Comparison of ENCODE assay signal across 8 cellular contexts in genomic region chr7:140062118-140062527, GRCh38. TPM values are rescaled to one million over a fixed set of nuclear protein-coding genes. Genes with fewer than 3 reads are reported as not detected.
DNase-seq lines count a peak whose midpoint lies in the region; ATAC-seq and TF ChIP-seq lines count a peak whose summit lies in the region.

No MANE protein-coding gene starts in this region.

- CTCF ChIA-PET in Panc1 (lab: Charles Lee): no interaction called here

- POLR2A ChIA-PET in Panc1 (lab: Charles Lee): interaction anchor here (0.7 kb wide), 1 partner anchor 22 kb away, joined by 5 read pairs; no protein-coding TSS in a partner anchor

- intact Hi-C loops in Panc1 (cut with micrococcal nuclease; ENCODE audit: unreplicated experiment): no loop called here

- H3K27me3 Mint-ChIP-seq in activated naive CD8-positive, alpha-beta T cell treated with anti-CD3 and anti-CD28 coated beads, Interleukin-2, amount 50 U/mL, for 24 hours: no peaks in the 10 kb centered on the region

- peak overlapping the region; percentile 64 to 83 for H3K4me3 ChIP-seq in Panc1 (ENCODE audit: low read depth in 2 of 2, low read length in 2 of 2)
- H3K4me3 ChIP-seq in iPS-20b (ENCODE audit: low read length): peak overlapping the region; percentile 74

- H3K27me3 ChIP-seq in Panc1 (ENCODE audit: control insufficient read depth, insufficient read depth, low read length) (no peaks in the 10 kb centered on the region), iPS-20b (ENCODE audit: insufficient read depth, low read length) (peaks cover 46% of the 10 kb centered on the region)

- DNase-seq in Panc1 (ENCODE audit: low read depth, low spot score) (no peak), SW480 (ENCODE audit: low spot score) (no peak), HPDE6-E6E7 (ENCODE audit: extremely low spot score) (no peak)
- peak; percentile 44 for DNase-seq in activated naive CD8-positive, alpha-beta T cell treated with anti-CD3 and anti-CD28 coated beads, Interleukin-2, amount 50 U/mL, for 24 hours
- peak; percentile 46 for DNase-seq in stimulated activated CD4-positive, alpha-beta T cell treated with anti-CD3 and anti-CD28 coated beads, Interleukin-4, amount 100 ng/mL, for 24 hours

- H3K36me3 Mint-ChIP-seq in activated naive CD8-positive, alpha-beta T cell treated with anti-CD3 and anti-CD28 coated beads, Interleukin-2, amount 50 U/mL, for 24 hours (ENCODE audit: low read depth): peaks cover 22% of the 10 kb centered on the region

- H3K27ac ChIP-seq in Panc1 (ENCODE audit: low read length): peak overlapping the region; percentile 88
- no peak overlapping the region for H3K27ac ChIP-seq in iPS-20b (ENCODE audit: low read length)

- peaks cover 40% of the 10 kb centered on the region for H3K4me1 Mint-ChIP-seq in activated naive CD8-positive, alpha-beta T cell treated with anti-CD3 and anti-CD28 coated beads, Interleukin-2, amount 50 U/mL, for 24 hours

- H3K4me3 Mint-ChIP-seq in activated naive CD8-positive, alpha-beta T cell treated with anti-CD3 and anti-CD28 coated beads, Interleukin-2, amount 50 U/mL, for 24 hours: peak overlapping the region; percentile 82

- BruUV-seq in Panc1 (replicated peaks; lab: Mats Ljungman, UMichigan): no TSS peak

- H3K9me3 ChIP-seq in Panc1 (ENCODE audit: control insufficient read depth, insufficient read depth, low read depth, low read length) (peaks cover 13% of the 10 kb centered on the region), iPS-20b (ENCODE audit: insufficient read depth, low read depth, low read length) (no peaks in the 10 kb centered on the region)

- H3K27ac Mint-ChIP-seq in activated naive CD8-positive, alpha-beta T cell treated with anti-CD3 and anti-CD28 coated beads, Interleukin-2, amount 50 U/mL, for 24 hours: peak overlapping the region; percentile 84

- peak overlapping the region; percentile 53; the same call in 1 of the 2 replicates for H3K9ac ChIP-seq in iPS-20b (ENCODE audit: low read depth, low read length)

- peaks cover 16% of the 10 kb centered on the region for H3K9me3 Mint-ChIP-seq in activated naive CD8-positive, alpha-beta T cell treated with anti-CD3 and anti-CD28 coated beads, Interleukin-2, amount 50 U/mL, for 24 hours

- H3K36me3 ChIP-seq in Panc1 (ENCODE audit: control insufficient read depth, insufficient read depth, low read length): no peaks in the 10 kb centered on the region
- no peaks in the 10 kb centered on the region for H3K36me3 ChIP-seq in iPS-20b (ENCODE audit: insufficient read depth, low read depth, low read length)

- no peak for TF ChIP-seq CTCF in Panc1 (IDR thresholded peaks at IDR 0.05)

- H3K4me1 ChIP-seq in Panc1 (ENCODE audit: control insufficient read depth, insufficient read depth, low read length) (peaks cover 34% of the 10 kb centered on the region), iPS-20b (ENCODE audit: insufficient read depth, low read length) (no peaks in the 10 kb centered on the region; the same call in 1 of the 2 replicates)

- TF ChIP-seq POLR2A in GM18526 (IDR thresholded peaks at IDR 0.05; ENCODE audit: extremely low read depth, insufficient read length): peak; percentile 45

- in situ Hi-C loops in Panc1 (cut with HindIII; ENCODE audit: low pct_unique_long_range_greater_than_20kb, low sequenced_read_pairs): no loop called here

- peak; percentile 18 for ATAC-seq in HG02884 (IDR thresholded peaks at IDR 0.05; ENCODE audit: unreplicated experiment)
- peak; percentile 40 for ATAC-seq in Panc1
- ATAC-seq in activated naive CD8-positive, alpha-beta T cell treated with anti-CD3 and anti-CD28 coated beads, Interleukin-2, amount 50 U/mL, for 24 hours: peak; percentile 34

RNA-seq across cellular contexts. Expression of gene PARP12, which starts 0.6 kb away (rescaled TPM):
- total RNA-seq in Panc1 (2021; ENCODE audit: unreplicated experiment): 31.7 TPM
- polyA plus RNA-seq in Panc1 (2012; ENCODE audit: insufficient read length): 26.4 TPM

Comparison
In these comparisons a context has a peak if more than half of its experiments do, and no peak if none do; other contexts are left out.
1. DNase-seq: peak in activated naive CD8-positive, alpha-beta T cell treated with anti-CD3 and anti-CD28 coated beads, Interleukin-2, amount 50 U/mL, for 24 hours (single experiment) and stimulated activated CD4-positive, alpha-beta T cell treated with anti-CD3 and anti-CD28 coated beads, Interleukin-4, amount 100 ng/mL, for 24 hours (single experiment); none in Panc1 (single experiment), SW480 (single experiment) and HPDE6-E6E7 (single experiment).
2. Peak in every context shown above with its lines, with median percentiles within 50 percentile points of each other: ATAC-seq.